28 cellular contexts compared by ENCODE assay signal in the genomic region with DNA sequence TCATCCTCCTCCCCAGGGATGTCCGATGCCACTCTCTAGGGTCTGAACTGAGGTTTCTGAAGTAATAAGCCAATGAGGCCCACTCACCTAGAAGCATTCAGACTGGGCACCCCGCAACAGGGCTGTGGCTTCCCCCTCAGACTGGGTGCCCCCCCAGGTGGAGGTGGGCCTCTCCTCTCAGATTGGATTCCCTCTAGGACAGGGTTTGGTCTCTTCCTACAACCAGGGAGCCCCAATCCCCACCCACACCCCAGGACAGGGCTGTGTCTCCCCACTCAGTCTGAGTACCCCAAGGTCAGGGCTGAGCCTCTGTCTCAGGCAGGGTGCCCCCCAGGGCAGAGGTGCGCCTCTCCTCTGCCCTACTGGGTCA. TPM values are rescaled to one million over a fixed set of nuclear protein-coding genes. Genes with fewer than 3 reads are reported as not detected.
DNase-seq lines count a peak whose midpoint lies in the region; ATAC-seq and TF ChIP-seq lines count a peak whose summit lies in the region.
"Had no signal": no experiment of that assay in that cellular context is flagged by ENCODE, and none has a peak within 500 bp of the region (broad histone marks: within the 10 kb centered on the region; RNA-seq: fewer than 3 reads in every experiment).

No MANE protein-coding gene starts in this region.

- 93% methylated on average over 3 of the region's 3 CpGs for WGBS in right cardiac atrium
- WGBS in spleen, 5 donors = 94 to 100% (median 97%) methylated on average over 3 of the region's 3 CpGs

- H3K36me3 ChIP-seq in lower lobe of right lung (no peaks in the 10 kb centered on the region), spleen (no peaks in the 10 kb centered on the region)
- H3K36me3 ChIP-seq: BLaER1 treated with 17β-estradiol and CSF1 and Interleukin-3, amounts not matched to agents 10 nM and 100 nM had no signal

- H3K27me3 ChIP-seq in right cardiac atrium (ENCODE audit: control insufficient read depth, insufficient read depth) (no peaks in the 10 kb centered on the region), lower lobe of right lung (ENCODE audit: low read depth) (peaks cover 4% of the 10 kb centered on the region), spleen (replicated peaks in 1 of 7) (no peaks in the 10 kb centered on the region)

- DNase-seq in right cardiac atrium = peak in 2 of 3 donors; percentile 42 to 49
- DNase-seq in Right ventricle myocardium superior = no peak
- DNase-seq in lower lobe of right lung = peak; percentile 19
- DNase-seq in spleen = peak; percentile 38
- no peak for DNase-seq in H4 (ENCODE audit: low spot score)
- no peak for DNase-seq in activated CD4-positive, alpha-beta T cell treated with anti-CD3 and anti-CD28 coated beads for 1 hour
- DNase-seq: AML-193, COR-L47, DMS53, HCEC 1CT, NCI-H1048, NCI-H1417, NCI-H1694, NCI-H2029 treated with DMSO at 0.1 percent for 48 hours, NCI-H2227 treated with DMSO at 0.1 percent for 48 hours, NCI-H526 treated with DMSO at 0.1 percent for 48 hours, PC-9, SHP77 treated with DMSO at 0.1 percent for 48 hours had no signal

- intact Hi-C loops in right cardiac atrium (cut with DNase I) (loop anchor here in 1 of 4 donors (5.0 kb wide), 1 partner anchor 203 kb away; the partner anchor contains the start of gene TMIE), Right ventricle myocardium superior (cut with DNase I) (loop anchor here (5.0 kb wide), 1 partner anchor 198 kb away; no protein-coding TSS in a partner anchor), lower lobe of right lung (cut with DNase I) (no loop called here), spleen (cut with DNase I; ENCODE audit: low total_unique reads) (no loop called here)

- H3K9me3 ChIP-seq in right cardiac atrium (ENCODE audit: control insufficient read depth, low read length) (no peaks in the 10 kb centered on the region), lower lobe of right lung (no peaks in the 10 kb centered on the region), spleen (no peaks in the 10 kb centered on the region)
- H3K9me3 ChIP-seq: A549; BLaER1 treated with 17β-estradiol and CSF1 and Interleukin-3, amounts not matched to agents 10 nM and 100 nM had no signal

- H3K4me1 ChIP-seq in right cardiac atrium (ENCODE audit: control insufficient read depth, insufficient read depth, low read length) = peaks cover 4% of the 10 kb centered on the region
- peaks cover 19% of the 10 kb centered on the region for H3K4me1 ChIP-seq in lower lobe of right lung
- H3K4me1 ChIP-seq in spleen = peaks cover 3 to 31% (median 17%) of the 10 kb centered on the region in 6 donors

- TF ChIP-seq CTCF in lower lobe of right lung (IDR thresholded peaks at IDR 0.05) (no peak), spleen (IDR thresholded peaks at IDR 0.05 in 8 of 11, conservative IDR thresholded peaks at IDR 0.05 in 3 of 11) (no peak)

- H3K27ac ChIP-seq in right cardiac atrium (ENCODE audit: low read length) = no peak overlapping the region
- H3K27ac ChIP-seq in lower lobe of right lung = no peak overlapping the region
- no peak overlapping the region for H3K27ac ChIP-seq in spleen
- H3K27ac ChIP-seq: A549, PC-9, SK-N-MC had no signal

- ATAC-seq in right cardiac atrium (no peak), Right ventricle myocardium superior (ENCODE audit: poor library complexity) (no peak), lower lobe of right lung (no peak), HG03135 (IDR thresholded peaks at IDR 0.05; ENCODE audit: unreplicated experiment) (no peak)
- ATAC-seq: A549, GM23338 had no signal

- H3K4me3 ChIP-seq in right cardiac atrium (ENCODE audit: low read length) (no peak overlapping the region), lower lobe of right lung (no peak overlapping the region), spleen (no peak overlapping the region)
- H3K4me3 ChIP-seq: A549; BLaER1 treated with 17β-estradiol and CSF1 and Interleukin-3, amounts not matched to agents 10 nM and 100 nM; GM23338; PC-9; SK-N-MC had no signal

- no peak for TF ChIP-seq POLR2A in spleen (IDR thresholded peaks at IDR 0.05)

RNA-seq across cellular contexts. Expression of gene PTH1R, which starts 27.7 kb away (rescaled TPM):
- total RNA-seq in right cardiac atrium (10 to 100 TPM in 3 of 4 donors, 1 to 10 TPM in 1; 9.3 to 15.6 (median 12.6) TPM), Right ventricle myocardium superior (11.8 TPM), lower lobe of right lung (14.5 TPM), spleen (10 to 100 TPM in 6 of 7 donors, 1 to 10 TPM in 1; 5.1 to 38.7 (median 21.9) TPM)
- polyA plus RNA-seq in right cardiac atrium (18.5 TPM), spleen (100 to 1,000 TPM in 1 of 3 donors, 10 to 100 TPM in 2; 61.8 to 190 (median 67.1) TPM)
- total RNA-seq in H4 (2014; rRNA removed; shearing (Covaris generic)) = 0.43 TPM in 1 of 2 replicates, not detected in the other
- total RNA-seq: CD4-positive, alpha-beta memory T cell; Daoy; HT-29; PC-9; RPMI7951 had no signal
- polyA plus RNA-seq: CD4-positive, alpha-beta memory T cell had no signal

RNA-seq across cellular contexts. Expression of gene MYL3, which starts 41.9 kb away (rescaled TPM):
- 100 to 1,000 TPM in 3 of 4 donors, 10 to 100 TPM in 1; 42.7 to 442 (median 293) TPM for total RNA-seq in right cardiac atrium
- 1,012 TPM for polyA plus RNA-seq in right cardiac atrium
- total RNA-seq in Right ventricle myocardium superior = 10,727 TPM
- 2.0 TPM for total RNA-seq in lower lobe of right lung
- total RNA-seq in spleen = 10 to 100 TPM in 2 of 7 donors, 1 to 10 TPM in 5; 1.9 to 16.2 (median 7.3) TPM
- polyA plus RNA-seq in spleen = 1 to 10 TPM; 2.6 to 6.7 (median 5.3) TPM
- total RNA-seq in H4 (2014; rRNA removed; shearing (Covaris generic)) = not detected in 2 replicates
- total RNA-seq: CD4-positive, alpha-beta memory T cell; Daoy; GM23338; HT-29; NCI-H460; PC-9; RPMI7951 had no signal
- polyA plus RNA-seq: CD4-positive, alpha-beta memory T cell; GM23338 had no signal

Comparison
In these comparisons a context has a peak if more than half of its experiments do, and no peak if none do; other contexts are left out.
1. DNase-seq: peak in right cardiac atrium (2 of 3), lower lobe of right lung (single experiment) and spleen (single experiment); none in Right ventricle myocardium superior (single experiment), H4 (single experiment) and activated CD4-positive, alpha-beta T cell treated with anti-CD3 and anti-CD28 coated beads for 1 hour (single experiment).
2. RNA of gene MYL3, which starts 41.9 kb away (total RNA-seq): 10,727 TPM in Right ventricle myocardium superior (single experiment); 42.7 to 442 TPM in right cardiac atrium, 1.9 to 16.2 TPM in spleen, 2.0 TPM in lower lobe of right lung (single experiment) and not detected in H4; every median in the first group is over 10 times any median in the second.